Comparison of ENCODE assay signal across 11 cellular contexts in genomic region chr11:132357811-132358572, GRCh38.
A peak's percentile ranks its signal among the peaks of the same experiment; 100 is the strongest.
DNase-seq lines count a peak whose midpoint lies in the region; ATAC-seq and TF ChIP-seq lines count a peak whose summit lies in the region.
"Had no signal": no experiment of that assay in that cellular context is flagged by ENCODE, and none has a peak within 500 bp of the region (broad histone marks: within the 10 kb centered on the region; RNA-seq: fewer than 3 reads in every experiment).

No MANE protein-coding gene starts in this region.

- H3K9me3 ChIP-seq in SK-N-SH: no peaks in the 10 kb centered on the region
- H3K9me3 ChIP-seq in mucosa of descending colon: peaks cover 4% of the 10 kb centered on the region
- H3K9me3 ChIP-seq in aorta (ENCODE audit: control insufficient read depth, low read length): peaks cover 3% of the 10 kb centered on the region

- peak overlapping the region; percentile 16; the same call in 1 of the 2 replicates for H2AFZ ChIP-seq in SK-N-SH (ENCODE audit: low read depth)

- no peak overlapping the region for H3K9ac ChIP-seq in SK-N-SH

- no peaks in the 10 kb centered on the region for H3F3A ChIP-seq in SK-N-SH (replicated peaks; ENCODE audit: insufficient read depth)

- H3K27me3 ChIP-seq in SK-N-SH (ENCODE audit: insufficient read depth) (no peaks in the 10 kb centered on the region; the same call in 1 of the 2 replicates), aorta (ENCODE audit: control insufficient read depth in 1 of 2, insufficient read depth in 2 of 2, low read length in 1 of 2) (no peaks in the 10 kb centered on the region)

- H3K4me2 ChIP-seq in SK-N-SH: no peak overlapping the region

- H4K20me1 ChIP-seq in SK-N-SH (ENCODE audit: insufficient read depth): no peaks in the 10 kb centered on the region

- no peaks in the 10 kb centered on the region for H3K36me3 ChIP-seq in SK-N-SH (replicated peaks in 1 of 2; ENCODE audit: control insufficient read depth in 1 of 2, insufficient read depth in 2 of 2, low read length in 1 of 2)
- no peaks in the 10 kb centered on the region for H3K36me3 ChIP-seq in mucosa of descending colon (ENCODE audit: low read depth)
- no peaks in the 10 kb centered on the region for H3K36me3 ChIP-seq in aorta (ENCODE audit: control insufficient read depth in 1 of 2, insufficient read depth in 2 of 2, low read length in 1 of 2)

- H3K27ac ChIP-seq in SK-N-SH (ENCODE audit: low read depth in 2 of 2, low read length in 1 of 2): no peak overlapping the region
- no peak overlapping the region for H3K27ac ChIP-seq in aorta (ENCODE audit: low read depth in 1 of 2, low read length in 2 of 2)

- TF ChIP-seq CTCF in SK-N-SH (IDR thresholded peaks at IDR 0.05): no peak
- no peak for TF ChIP-seq CTCF in mucosa of descending colon (IDR thresholded peaks at IDR 0.05)

- no peak for TF ChIP-seq EP300 in SK-N-SH (IDR thresholded peaks at IDR 0.05; ENCODE audit: borderline replicate concordance in 1 of 2, low read depth in 1 of 2, low read length in 1 of 2)

- no peak for TF ChIP-seq RAD21 in SK-N-SH (IDR thresholded peaks at IDR 0.05; ENCODE audit: low read length)

- H3K4me1 ChIP-seq in SK-N-SH (ENCODE audit: control insufficient read depth in 1 of 2, insufficient read depth in 2 of 2, low read depth in 1 of 2, low read length in 1 of 2) (no peaks in the 10 kb centered on the region), mucosa of descending colon (ENCODE audit: low read depth) (no peaks in the 10 kb centered on the region), aorta (ENCODE audit: control insufficient read depth in 1 of 2, insufficient read depth in 2 of 2, low read length in 2 of 2) (no peaks in the 10 kb centered on the region)

- intact Hi-C loops in mucosa of descending colon (cut with DNase I, micrococcal nuclease): no loop called here
- intact Hi-C loops in aorta (cut with DNase I): no loop called here

- POLR2A ChIA-PET in SK-N-SH (lab: Yijun Ruan, JAX): no interaction called here

- DNase-seq in SK-N-SH: no peak
- DNase-seq in mucosa of descending colon: peak in 1 of 3 donors; percentile 14
- no peak for DNase-seq in HuH-7 (ENCODE audit: low spot score)
- no peak for DNase-seq in aorta
- DNase-seq in SW 1271 (lab: John Stamatoyannopoulos, UW): no peak
- DNase-seq: activated naive CD8-positive, alpha-beta T cell treated with anti-CD3 and anti-CD28 coated beads, Interleukin-2, amount 10 ng/mL, durations not matched to agents 7 days and 5 days; stimulated activated CD4-positive, alpha-beta T cell treated with anti-CD3 and anti-CD28 coated beads, Interleukin-4, amount 100 ng/mL, for 1 hour; trophoblast cell had no signal

- H3K4me3 ChIP-seq in SK-N-SH (ENCODE audit: low read depth in 2 of 2, low read length in 1 of 2) (no peak overlapping the region), mucosa of descending colon (no peak overlapping the region), aorta (ENCODE audit: low read length in 2 of 2) (no peak overlapping the region)

- ATAC-seq in SK-N-SH treated with all-trans-retinoic acid at 6 μM for 48 hours (no peak), GM21529 (IDR thresholded peaks at IDR 0.05; ENCODE audit: unreplicated experiment) (peak; percentile 77), HG03175 (IDR thresholded peaks at IDR 0.05; ENCODE audit: unreplicated experiment) (peak; percentile 81), mucosa of descending colon (peak; percentile 43), aorta (ENCODE audit: low FRiP score) (no peak)

- no peaks in the 10 kb centered on the region for H3K9me2 ChIP-seq in SK-N-SH

- 31% methylated on average over 13 of the region's 13 CpGs for WGBS in SK-N-SH (ENCODE audit: low lambda C conversion rate)
- 78 to 80% methylated on average over 13 of the region's 13 CpGs for WGBS in aorta, 2 donors

- H3K79me2 ChIP-seq in SK-N-SH (ENCODE audit: insufficient read depth): no peaks in the 10 kb centered on the region

- CTCF ChIA-PET in SK-N-SH (lab: Yijun Ruan, JAX): no interaction called here

TF ChIP-seq in SK-N-SH, 30 proteins besides CTCF, POLR2A, EP300 and RAD21 (continues in another document):
- TF ChIP-seq USF2 (IDR thresholded peaks at IDR 0.05; ENCODE audit: borderline replicate concordance, low read depth, low read length): no peak
- TF ChIP-seq RXRA (IDR thresholded peaks at IDR 0.05; ENCODE audit: borderline replicate concordance, low read depth): no peak
- no peak for TF ChIP-seq RCOR1 (IDR thresholded peaks at IDR 0.05; ENCODE audit: low read length)
- no peak for TF ChIP-seq MEF2A (IDR thresholded peaks at IDR 0.05; ENCODE audit: borderline replicate concordance, low read depth)
- no peak for TF ChIP-seq ZBTB33 (IDR thresholded peaks at IDR 0.05; ENCODE audit: borderline replicate concordance, low read depth)
- no peak for TF ChIP-seq FOXJ3 (CRISPR knock-in tag; IDR thresholded peaks at IDR 0.05)
- TF ChIP-seq POLR2AphosphoS5 (IDR thresholded peaks at IDR 0.05; ENCODE audit: low read depth, low read length): no peak
- TF ChIP-seq FOXM1 (IDR thresholded peaks at IDR 0.05; ENCODE audit: low read depth): no peak
- TF ChIP-seq TEAD4 (IDR thresholded peaks at IDR 0.05; ENCODE audit: borderline replicate concordance, insufficient read depth): no peak

TF ChIP-seq in SK-N-SH treated with all-trans-retinoic acid at 6 μM for 48 hours, 23 proteins besides CTCF, POLR2A, EP300 and RAD21:
- no peak for TF ChIP-seq POU6F1 (CRISPR knock-in tag; IDR thresholded peaks at IDR 0.05; ENCODE audit: borderline replicate concordance, low read depth)
- TF ChIP-seq ZNF70 (CRISPR knock-in tag; IDR thresholded peaks at IDR 0.05): no peak
- no peak for TF ChIP-seq ARNTL (CRISPR knock-in tag; IDR thresholded peaks at IDR 0.05; ENCODE audit: borderline replicate concordance, low read depth)
- TF ChIP-seq GLIS3 (CRISPR knock-in tag; IDR thresholded peaks at IDR 0.05): no peak
- TF ChIP-seq CREB5 (CRISPR knock-in tag; IDR thresholded peaks at IDR 0.05; ENCODE audit: low read depth): no peak
- no peak for TF ChIP-seq OSR1 (CRISPR knock-in tag; IDR thresholded peaks at IDR 0.05)

Comparison
In these comparisons a context has a peak if more than half of its experiments do, and no peak if none do; other contexts are left out.
1. ATAC-seq: peak in GM21529 (single experiment), HG03175 (single experiment) and mucosa of descending colon (single experiment); none in SK-N-SH treated with all-trans-retinoic acid at 6 μM for 48 hours (single experiment) and aorta (single experiment).